In the genomic region with DNA sequence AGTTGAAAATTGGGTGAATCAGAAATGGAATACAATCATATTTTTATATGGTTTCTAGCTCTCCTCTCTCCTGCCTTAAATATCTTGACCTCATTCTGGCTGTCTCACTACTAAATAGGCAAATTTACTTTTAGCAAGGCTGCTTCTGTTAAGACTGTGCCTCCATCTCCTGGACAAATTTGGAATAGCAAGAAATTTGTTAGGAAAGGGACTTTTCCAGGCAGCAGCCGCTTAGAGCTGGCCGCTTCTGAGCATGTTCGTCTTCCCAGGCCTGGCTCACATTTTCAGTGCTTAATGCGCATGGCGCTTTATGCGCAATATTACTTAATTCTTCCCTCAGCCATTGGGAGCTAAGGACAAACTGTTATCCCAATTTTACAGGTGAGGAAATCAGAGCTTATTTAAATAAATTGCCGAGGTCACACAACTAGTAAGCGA, we compare ENCODE assay signal across 8 cellular contexts. TPM values are rescaled to one million over a fixed set of nuclear protein-coding genes. Genes with fewer than 3 reads are reported as not detected.
DNase-seq lines count a peak whose midpoint lies in the region; ATAC-seq and TF ChIP-seq lines count a peak whose summit lies in the region.

No MANE protein-coding gene starts in this region.

- peaks cover 15% of the 10 kb centered on the region for H3K36me3 Mint-ChIP-seq in CD4-positive, CD25-positive, alpha-beta regulatory T cell

- TF ChIP-seq CTCF in epithelial cell of esophagus (IDR thresholded peaks at IDR 0.05; ENCODE audit: insufficient read depth, low read depth, low read length, missing control alignments) (peak; percentile 83), tibial artery (IDR thresholded peaks at IDR 0.05) (peak; percentile 88 to 97)

- ATAC-seq in CD4-positive, CD25-positive, alpha-beta regulatory T cell (ENCODE audit: low read depth in 2 of 2), result no peak
- no peak for ATAC-seq in GM18861 (IDR thresholded peaks at IDR 0.05; ENCODE audit: unreplicated experiment)

- intact Hi-C loops in tibial artery (cut with DNase I; ENCODE audit: low total_unique reads), result loop anchor here (2.0 to 10.0 kb wide), 4 partner anchors 51 to 249 kb away; a partner anchor contains a TSS

- H3K4me3 ChIP-seq in CD4-positive, CD25-positive, alpha-beta regulatory T cell (ENCODE audit: low read depth, low read length), result peak overlapping the region; percentile 100
- no peak overlapping the region for H3K4me3 ChIP-seq in H7 (ENCODE audit: insufficient read depth, low read depth, low read length)
- H3K4me3 ChIP-seq in epithelial cell of esophagus (ENCODE audit: low read length), result no peak overlapping the region
- H3K4me3 ChIP-seq in tibial artery, result no peak overlapping the region

- H3K27ac Mint-ChIP-seq in CD4-positive, CD25-positive, alpha-beta regulatory T cell, result peak overlapping the region in 2 of 3 donors; percentile 57 to 99

- H3K9me3 ChIP-seq in CD4-positive, CD25-positive, alpha-beta regulatory T cell (ENCODE audit: control insufficient read depth in 2 of 2, low read length in 2 of 2), result no peaks in the 10 kb centered on the region
- no peaks in the 10 kb centered on the region for H3K9me3 ChIP-seq in tibial artery

- no peaks in the 10 kb centered on the region for H3K27me3 ChIP-seq in CD4-positive, CD25-positive, alpha-beta regulatory T cell (ENCODE audit: control insufficient read depth, insufficient read depth, low read length)
- H3K27me3 ChIP-seq in H7 (ENCODE audit: control insufficient read depth, insufficient read depth, low read length), result no peaks in the 10 kb centered on the region
- no peaks in the 10 kb centered on the region for H3K27me3 ChIP-seq in tibial artery

- H3K4me1 ChIP-seq in CD4-positive, CD25-positive, alpha-beta regulatory T cell (ENCODE audit: control insufficient read depth, insufficient read depth, low read length, poor library complexity, severe bottlenecking), result peaks cover 31% of the 10 kb centered on the region
- peaks cover 6 to 37% (median 31%) of the 10 kb centered on the region in 4 donors for H3K4me1 ChIP-seq in tibial artery

- H3K27ac ChIP-seq in CD4-positive, CD25-positive, alpha-beta regulatory T cell (ENCODE audit: insufficient read depth, low read length, poor library complexity, severe bottlenecking), result peak overlapping the region; percentile 53
- H3K27ac ChIP-seq in tibial artery, result peak overlapping the region; percentile 74 to 77

- peaks cover 15% of the 10 kb centered on the region for H3K36me3 ChIP-seq in CD4-positive, CD25-positive, alpha-beta regulatory T cell (ENCODE audit: control insufficient read depth, insufficient read depth, low read length)
- H3K36me3 ChIP-seq in H7 (replicated peaks; ENCODE audit: control insufficient read depth, insufficient read depth, low read length) (peaks cover 3% of the 10 kb centered on the region), tibial artery (peaks cover 7 to 16% (median 15%) of the 10 kb centered on the region in 3 donors)

- H3K27me3 Mint-ChIP-seq in CD4-positive, CD25-positive, alpha-beta regulatory T cell, result peaks cover 4% of the 10 kb centered on the region

- H3K9me3 Mint-ChIP-seq in CD4-positive, CD25-positive, alpha-beta regulatory T cell, result peaks cover 0 to 3% (median 0%) of the 10 kb centered on the region in 7 donors

- DNase-seq in CD4-positive, CD25-positive, alpha-beta regulatory T cell, result peak; percentile 34 to 75 (median 71)
- DNase-seq in H7, result peak; percentile 76
- DNase-seq in NCI-H446 treated with DMSO at 0.1 percent for 48 hours (lab: John Stamatoyannopoulos, UW), result peak; percentile 74
- DNase-seq in activated CD4-positive, alpha-beta T cell treated with anti-CD3 and anti-CD28 coated beads for 4 hours, result peak; percentile 14 to 47
- peak; percentile 90 for DNase-seq in epithelial cell of esophagus (ENCODE audit: low read depth)
- DNase-seq in mesenteric fat pad (ENCODE audit: low spot score), result peak; percentile 57
- DNase-seq in tibial artery, result peak; percentile 67 to 78

- H3K4me1 Mint-ChIP-seq in CD4-positive, CD25-positive, alpha-beta regulatory T cell, result peaks cover 0 to 39% (median 31%) of the 10 kb centered on the region in 4 donors

- peak overlapping the region; percentile 54 to 94 (median 83) for H3K4me3 Mint-ChIP-seq in CD4-positive, CD25-positive, alpha-beta regulatory T cell

RNA-seq across cellular contexts. Expression of a gene that starts 1.7 kb away (rescaled TPM):
- 35.4 TPM for total RNA-seq in CD4-positive, CD25-positive, alpha-beta regulatory T cell
- 1 to 10 TPM; 3.4 to 4.1 (median 3.7) TPM for polyA plus RNA-seq in CD4-positive, CD25-positive, alpha-beta regulatory T cell
- total RNA-seq in H7 (2014; rRNA removed; shearing (Covaris generic)), result 29.7 and 34.5 TPM in 2 replicates
- total RNA-seq in mesenteric fat pad, result 35.9 TPM

RNA-seq across cellular contexts. Expression of a gene that starts 34.5 kb away (rescaled TPM):
- total RNA-seq in CD4-positive, CD25-positive, alpha-beta regulatory T cell, result 2.3 TPM
- under 1 TPM; 0.15 to 0.37 (median 0.29) TPM for polyA plus RNA-seq in CD4-positive, CD25-positive, alpha-beta regulatory T cell
- 0.92 and 2.7 TPM in 2 replicates for total RNA-seq in H7 (2014; rRNA removed; shearing (Covaris generic))
- 5.1 TPM for total RNA-seq in mesenteric fat pad

RNA-seq across cellular contexts. Expression of a gene that starts 51.7 kb away (rescaled TPM):
- total RNA-seq in CD4-positive, CD25-positive, alpha-beta regulatory T cell, result 39.9 TPM
- polyA plus RNA-seq in CD4-positive, CD25-positive, alpha-beta regulatory T cell, result 1 to 10 TPM in 3 of 4 donors, under 1 TPM in 1; 0.71 to 2.3 (median 1.5) TPM
- total RNA-seq in H7 (2014; rRNA removed; shearing (Covaris generic)), result 11.8 and 12.3 TPM in 2 replicates
- total RNA-seq in mesenteric fat pad, result 65.2 TPM

Comparison
In these comparisons a context has a peak if more than half of its experiments do, and no peak if none do; other contexts are left out.
1. DNase-seq: peak in every context shown above with its lines; median percentile 90 in epithelial cell of esophagus; 76 in H7; 74 in NCI-H446 treated with DMSO at 0.1 percent for 48 hours; 72 in tibial artery; 71 in CD4-positive, CD25-positive, alpha-beta regulatory T cell; 57 in mesenteric fat pad; 30 in activated CD4-positive, alpha-beta T cell treated with anti-CD3 and anti-CD28 coated beads for 4 hours.